ENCODE assay signal across 19 cellular contexts in genomic region chr1:63984257-63984626, GRCh38.
DNase-seq lines count a peak whose midpoint lies in the region; ATAC-seq and TF ChIP-seq lines count a peak whose summit lies in the region.
"Had no signal": no experiment of that assay in that cellular context is flagged by ENCODE, and none has a peak within 500 bp of the region (broad histone marks: within the 10 kb centered on the region; RNA-seq: fewer than 3 reads in every experiment).

No MANE protein-coding gene starts in this region.

- dilution Hi-C loops in mammary epithelial cell (cut with HindIII; ENCODE audit: low sequenced_read_pairs), result loop anchor here (5.0 kb wide), 1 partner anchor 33 kb away; no protein-coding TSS in a partner anchor

- peak; percentile 55 for DNase-seq in AG20443 (ENCODE audit: low spot score)
- peak; percentile 17 for DNase-seq in PC-3
- DNase-seq in mammary epithelial cell, result peak; percentile 71
- DNase-seq in mesothelial cell of epicardium (ENCODE audit: low spot score in 2 of 2, unreplicated experiment in 2 of 2), result no peak
- no peak for DNase-seq in NCI-H345 (lab: John Stamatoyannopoulos, UW)
- no peak for DNase-seq in posterior cingulate gyrus
- no peak for DNase-seq in activated T-cell treated with anti-CD3 and anti-CD28 coated beads, Interleukin-2, amount 50 U/mL, for 48 hours
- DNase-seq: activated CD4-positive, alpha-beta T cell treated with anti-CD3 and anti-CD28 coated beads for 36 hours; activated T-cell treated with anti-CD3 and anti-CD28 coated beads for 4 hours; erythroblast; HCEC 1CT; hypothalamus; NCI-H146; NCI-H524; sigmoid colon; stimulated activated naive CD4-positive, alpha-beta T cell had no signal

- H3K36me3 Mint-ChIP-seq in mesothelial cell of epicardium, result no peaks in the 10 kb centered on the region
- H3K36me3 Mint-ChIP-seq: activated naive CD4-positive, alpha-beta T cell treated with anti-CD3 and anti-CD28 coated beads, Interleukin-2, amount 50 U/mL, for 24 hours; natural killer cell treated with Interleukin-12 subunit alpha and Interleukin-12 subunit beta and Interleukin-15 and Interleukin-18, amount 100 ng/mL, for 72 hours had no signal

- H3K4me2 ChIP-seq in PC-3 (ENCODE audit: low read length), result no peak overlapping the region
- peak overlapping the region; percentile 69 for H3K4me2 ChIP-seq in mammary epithelial cell (ENCODE audit: insufficient read depth, low read depth, low read length)

- TF ChIP-seq CTCF in PC-3 (conservative IDR thresholded peaks at IDR 0.05; ENCODE audit: low read depth, low read length) (no peak), mammary epithelial cell (conservative IDR thresholded peaks at IDR 0.05 in 1 of 2, IDR thresholded peaks at IDR 0.05 in 1 of 2; ENCODE audit: extremely low read depth in 1 of 2, insufficient read depth in 1 of 2, low read depth in 1 of 2, low read length in 2 of 2) (no peak), mesothelial cell of epicardium (IDR thresholded peaks at IDR 0.05; ENCODE audit: unreplicated experiment) (no peak)

- no peaks in the 10 kb centered on the region for H4K20me1 ChIP-seq in PC-3 (ENCODE audit: low read length)
- H4K20me1 ChIP-seq in mammary epithelial cell (ENCODE audit: insufficient read depth, low read length), result no peaks in the 10 kb centered on the region

- H3K27ac ChIP-seq in PC-3 (ENCODE audit: low read length) (no peak overlapping the region), mammary epithelial cell (ENCODE audit: insufficient read depth, low read depth, low read length) (peak overlapping the region; percentile 96)
- H3K27ac ChIP-seq: sigmoid colon had no signal

- peaks cover 4% of the 10 kb centered on the region for H3K9me3 Mint-ChIP-seq in mesothelial cell of epicardium
- H3K9me3 Mint-ChIP-seq: activated naive CD4-positive, alpha-beta T cell treated with anti-CD3 and anti-CD28 coated beads, Interleukin-2, amount 50 U/mL, for 24 hours; natural killer cell treated with Interleukin-12 subunit alpha and Interleukin-12 subunit beta and Interleukin-15 and Interleukin-18, amount 100 ng/mL, for 72 hours had no signal

- POLR2A ChIA-PET in PC-3 (lab: Charles Lee; ENCODE audit: unreplicated experiment), result interaction anchor here (0.6 kb wide), 1 partner anchor 120 kb away, joined by 3 read pairs; no protein-coding TSS in a partner anchor

- BruUV-seq in PC-3 (replicated peaks; lab: Mats Ljungman, UMichigan) (no TSS peak), mammary epithelial cell (replicated peaks; lab: Mats Ljungman, UMichigan) (no TSS peak)

- no peaks in the 10 kb centered on the region for H3K79me2 ChIP-seq in PC-3 (ENCODE audit: low read length)
- peaks cover 12% of the 10 kb centered on the region for H3K79me2 ChIP-seq in mammary epithelial cell (ENCODE audit: insufficient read depth, low read length)

- H3K27me3 ChIP-seq in PC-3 (ENCODE audit: low read length) (no peaks in the 10 kb centered on the region), mammary epithelial cell (ENCODE audit: insufficient read depth, low read length) (no peaks in the 10 kb centered on the region)
- H3K27me3 ChIP-seq: sigmoid colon had no signal

- WGBS in mammary epithelial cell (ENCODE audit: low coverage, missing lambda C conversion rate), result 0% methylated on average over 1 of the region's 1 CpG

- H3K4me3 Mint-ChIP-seq in mesothelial cell of epicardium, result no peak overlapping the region
- H3K4me3 Mint-ChIP-seq: activated CD4-positive, alpha-beta T cell treated with anti-CD3 and anti-CD28 coated beads for 36 hours; activated naive CD4-positive, alpha-beta T cell treated with anti-CD3 and anti-CD28 coated beads, Interleukin-2, amount 50 U/mL, for 24 hours; natural killer cell treated with Interleukin-12 subunit alpha and Interleukin-12 subunit beta and Interleukin-15 and Interleukin-18, amount 100 ng/mL, for 72 hours had no signal

- H3K36me3 ChIP-seq in PC-3 (ENCODE audit: low read depth, low read length), result no peaks in the 10 kb centered on the region
- H3K36me3 ChIP-seq in mammary epithelial cell (ENCODE audit: insufficient read depth, low read length), result no peaks in the 10 kb centered on the region
- H3K36me3 ChIP-seq: sigmoid colon had no signal

- H3K9ac ChIP-seq in PC-3 (ENCODE audit: low read length) (no peak overlapping the region), mammary epithelial cell (ENCODE audit: insufficient read depth, low read length) (peak overlapping the region; percentile 78)

- peaks cover 78% of the 10 kb centered on the region for H3K4me1 Mint-ChIP-seq in mesothelial cell of epicardium
- H3K4me1 Mint-ChIP-seq: activated CD4-positive, alpha-beta T cell treated with anti-CD3 and anti-CD28 coated beads for 36 hours; activated naive CD4-positive, alpha-beta T cell treated with anti-CD3 and anti-CD28 coated beads, Interleukin-2, amount 50 U/mL, for 24 hours had no signal

- H3K4me1 ChIP-seq in PC-3 (ENCODE audit: insufficient read depth, low read length) (peaks cover 44% of the 10 kb centered on the region), mammary epithelial cell (ENCODE audit: insufficient read depth, low read length) (peaks cover 59% of the 10 kb centered on the region)

- no peaks in the 10 kb centered on the region for H3K9me2 ChIP-seq in PC-3 (replicated peaks; ENCODE audit: low read length)

- H3K4me3 ChIP-seq in PC-3 (ENCODE audit: low read length) (no peak overlapping the region), mammary epithelial cell (replicated peaks in 1 of 3; ENCODE audit: insufficient read depth in 1 of 3, low read depth in 2 of 3, low read length in 3 of 3) (peak overlapping the region in 2 of 3 experiments; percentile 0 to 4)
- H3K4me3 ChIP-seq: sigmoid colon had no signal

- in situ Hi-C loops in mammary epithelial cell (cut with MboI; ENCODE audit: low sequenced_read_pairs in 2 of 2), result no loop called here

- no peak overlapping the region for H2AFZ ChIP-seq in PC-3 (ENCODE audit: low read length)
- H2AFZ ChIP-seq in mammary epithelial cell (ENCODE audit: low read depth, low read length), result peak overlapping the region; percentile 46

- H3F3A ChIP-seq in PC-3 (ENCODE audit: low read length, unreplicated experiment), result no peaks in the 10 kb centered on the region

- intact Hi-C loops in PC-3 (cut with micrococcal nuclease) (no loop called here), mammary epithelial cell (cut with micrococcal nuclease) (loop anchor here (1.0 to 5.0 kb wide), 2 partner anchors 53 to 149 kb away; no protein-coding TSS in a partner anchor), posterior cingulate gyrus (cut with DNase I) (no loop called here)

- H3K27ac Mint-ChIP-seq in mesothelial cell of epicardium, result peak overlapping the region; percentile 63
- H3K27ac Mint-ChIP-seq: activated CD4-positive, alpha-beta T cell treated with anti-CD3 and anti-CD28 coated beads for 36 hours; activated naive CD4-positive, alpha-beta T cell treated with anti-CD3 and anti-CD28 coated beads, Interleukin-2, amount 50 U/mL, for 24 hours; natural killer cell treated with Interleukin-12 subunit alpha and Interleukin-12 subunit beta and Interleukin-15 and Interleukin-18, amount 100 ng/mL, for 72 hours had no signal

- H3K27me3 Mint-ChIP-seq in mesothelial cell of epicardium (ENCODE audit: low read depth), result no peaks in the 10 kb centered on the region
- H3K27me3 Mint-ChIP-seq: activated CD4-positive, alpha-beta T cell treated with anti-CD3 and anti-CD28 coated beads for 36 hours had no signal

- H3K9me3 ChIP-seq in PC-3 (ENCODE audit: low read length) (no peaks in the 10 kb centered on the region), mammary epithelial cell (replicated peaks; ENCODE audit: insufficient read depth, low read length) (no peaks in the 10 kb centered on the region)
- H3K9me3 ChIP-seq: sigmoid colon had no signal

- ATAC-seq in PC-3, result no peak
- ATAC-seq in HG02885 (IDR thresholded peaks at IDR 0.05; ENCODE audit: poor library complexity, unreplicated experiment), result no peak
- ATAC-seq: activated CD4-positive, alpha-beta T cell treated with anti-CD3 and anti-CD28 coated beads for 36 hours; natural killer cell treated with Interleukin-12 subunit alpha and Interleukin-12 subunit beta and Interleukin-15 and Interleukin-18, amount 100 ng/mL, for 72 hours had no signal

- CTCF ChIA-PET in PC-3 (lab: Charles Lee) (no interaction called here), mammary epithelial cell (lab: Charles Lee; ENCODE audit: low non-redundant PET) (interaction anchor here (0.5 to 0.6 kb wide), 2 partner anchors 48 to 163 kb away, joined by 3 read pairs; no protein-coding TSS in a partner anchor)

Comparison
In these comparisons a context has a peak if more than half of its experiments do, and no peak if none do; other contexts are left out.
1. DNase-seq: peak in AG20443 (single experiment), PC-3 (single experiment) and mammary epithelial cell (single experiment); none in mesothelial cell of epicardium (0 of 2), NCI-H345 (single experiment), posterior cingulate gyrus (0 of 10) and activated T-cell treated with anti-CD3 and anti-CD28 coated beads, Interleukin-2, amount 50 U/mL, for 48 hours (0 of 2).